Comparison of ENCODE assay signal across 1 cellular context in genomic region chr6:40948598-40948997, GRCh38.
TF ChIP-seq lines count a peak whose summit lies in the region.

No MANE protein-coding gene starts in this region.

TF ChIP-seq in IMR-90, 13 proteins besides CTCF, POLR2A, EP300 and RAD21 (continued from another document):
- no peak for TF ChIP-seq MAFK (IDR thresholded peaks at IDR 0.05; ENCODE audit: low read depth, low read length)
- no peak for TF ChIP-seq RCOR1 (IDR thresholded peaks at IDR 0.05; ENCODE audit: insufficient replicate concordance, low read length)
- TF ChIP-seq FOS (IDR thresholded peaks at IDR 0.05; ENCODE audit: low read depth, low read length), result no peak
- TF ChIP-seq NFE2L2 (IDR thresholded peaks at IDR 0.05; ENCODE audit: low read depth, low read length), result no peak
- no peak for TF ChIP-seq CEBPB (IDR thresholded peaks at IDR 0.05; ENCODE audit: low read depth, low read length)
- no peak for TF ChIP-seq BHLHE40 (IDR thresholded peaks at IDR 0.05; ENCODE audit: low read depth, low read length)
